Comparison of ENCODE assay signal across 8 cellular contexts in the genomic region with DNA sequence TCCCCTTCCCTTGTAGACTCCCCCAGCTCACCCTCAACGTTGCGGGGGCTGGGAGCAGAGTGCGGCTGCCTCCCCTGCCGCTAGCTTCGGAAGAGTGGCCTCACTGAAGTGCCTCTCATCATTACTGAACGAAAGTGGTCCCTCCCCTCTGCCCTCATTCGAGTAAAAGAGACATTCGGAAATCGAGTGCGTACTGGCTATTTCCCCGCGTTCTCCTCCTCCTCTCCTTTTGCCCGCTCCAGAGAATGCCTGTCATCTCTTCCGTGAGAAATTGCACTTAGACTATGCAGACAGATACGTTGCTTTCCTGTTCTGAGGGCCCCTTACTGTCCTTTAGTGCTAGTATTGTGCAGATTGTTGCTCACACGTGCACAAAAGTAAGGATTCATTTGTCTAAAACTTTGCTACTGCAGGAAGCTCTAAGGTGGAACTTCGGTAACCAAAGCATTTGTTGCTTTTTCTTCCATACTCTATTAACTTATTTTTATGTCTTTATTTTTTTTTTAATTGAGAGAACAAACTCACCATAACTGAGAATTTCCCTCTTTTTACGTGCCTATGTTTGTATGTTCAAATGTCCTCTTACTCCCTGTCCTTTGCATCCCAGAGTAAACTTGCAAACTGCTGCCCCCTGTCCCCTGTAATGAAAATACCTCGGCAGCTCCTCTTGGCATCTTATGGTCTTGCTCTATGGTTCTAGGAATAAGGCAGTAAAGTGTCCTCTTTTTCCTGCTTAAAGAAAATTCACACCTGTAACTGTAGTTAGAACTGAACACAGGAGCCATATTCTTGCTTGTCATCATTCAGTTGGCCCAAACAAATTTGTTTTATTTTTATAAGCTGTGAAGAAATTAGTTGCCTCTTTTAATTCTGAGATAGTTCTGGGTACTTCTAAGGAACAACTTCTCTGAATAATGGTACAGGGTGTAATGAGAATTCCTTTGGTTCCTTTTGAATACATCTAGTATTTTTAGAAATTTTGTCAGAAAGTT. TPM values are rescaled to one million over a fixed set of nuclear protein-coding genes. Genes with fewer than 3 reads are reported as not detected.
A peak's percentile ranks its signal among the peaks of the same experiment; 100 is the strongest.
DNase-seq lines count a peak whose midpoint lies in the region; ATAC-seq and TF ChIP-seq lines count a peak whose summit lies in the region.

No MANE protein-coding gene starts in this region.

- peak overlapping the region; percentile 82 for H3K4me3 ChIP-seq in AG04449 (ENCODE audit: low read depth, low read length)
- H3K4me3 ChIP-seq in left lung: peak overlapping the region; percentile 88 to 97

- H3K4me3 Mint-ChIP-seq in T-helper 2 cell treated with Interferon-gamma antibody and Interleukin-4, amounts not matched to agents 5 μg/mL and 100 μg/mL, for 36 hours: peak overlapping the region; percentile 99

- ATAC-seq in HG02840 (IDR thresholded peaks at IDR 0.05; ENCODE audit: low FRiP score, unreplicated experiment) (peak; percentile 39), left lung (peak; percentile 67)
- ATAC-seq in stimulated activated naive CD8-positive, alpha-beta T cell treated with anti-CD3 and anti-CD28 coated beads, Interleukin-15, Interleukin-2, amounts not matched to agents 100 U/mL and 50 U/mL, for 24 hours: peak; percentile 53

- CTCF ChIA-PET in AG04449 (lab: Yijun Ruan, JAX): interaction anchor here (0.6 to 6.0 kb wide), 26 partner anchors 9 to 291 kb away, joined by 3 to 86 read pairs (median 4); no protein-coding TSS in a partner anchor

- peaks cover 23% of the 10 kb centered on the region for H3K27me3 Mint-ChIP-seq in T-helper 2 cell treated with Interferon-gamma antibody and Interleukin-4, amounts not matched to agents 5 μg/mL and 100 μg/mL, for 36 hours (ENCODE audit: low read depth)

- H3K27ac Mint-ChIP-seq in T-helper 2 cell treated with Interferon-gamma antibody and Interleukin-4, amounts not matched to agents 5 μg/mL and 100 μg/mL, for 36 hours: peak overlapping the region; percentile 94

- no peaks in the 10 kb centered on the region for H3K27me3 ChIP-seq in left lung

- peaks cover 3 to 39% of the 10 kb centered on the region in 2 donors for H3K4me1 ChIP-seq in left lung

- DNase-seq in AG04449 (ENCODE audit: low read depth, low spot score): no peak
- DNase-seq in NCI-H146 (lab: John Stamatoyannopoulos, UW): peak; percentile 86
- DNase-seq in T-helper 2 cell treated with Interferon-gamma antibody and Interleukin-4, amounts not matched to agents 5 μg/mL and 100 μg/mL, for 36 hours (ENCODE audit: low spot score): peak; percentile 28
- DNase-seq in dedifferentiated amniotic fluid mesenchymal stem cell (ENCODE audit: extremely low spot score): peak; percentile 83
- peak in 1 of 2 donors; percentile 48 for DNase-seq in left lung
- DNase-seq in stimulated activated naive CD8-positive, alpha-beta T cell treated with anti-CD3 and anti-CD28 coated beads, Interleukin-15, Interleukin-2, amounts not matched to agents 100 U/mL and 50 U/mL, for 24 hours: peak; percentile 39

- TF ChIP-seq CTCF in AG04449 (IDR thresholded peaks at IDR 0.05; ENCODE audit: insufficient read depth, low read length, missing control alignments) (peak; percentile 72), GM12872 (IDR thresholded peaks at IDR 0.05; ENCODE audit: insufficient read depth, low read depth, low read length) (peak; percentile 59), left lung (IDR thresholded peaks at IDR 0.05) (peak in 1 of 2 donors; percentile 44)

- intact Hi-C loops in left lung (cut with DNase I): no loop called here

- peak overlapping the region; percentile 91 to 96 for H3K27ac ChIP-seq in left lung

- H3K9me3 ChIP-seq in left lung: no peaks in the 10 kb centered on the region

- H3K9me3 Mint-ChIP-seq in T-helper 2 cell treated with Interferon-gamma antibody and Interleukin-4, amounts not matched to agents 5 μg/mL and 100 μg/mL, for 36 hours: no peaks in the 10 kb centered on the region

- H3K36me3 ChIP-seq in left lung: no peaks in the 10 kb centered on the region

- POLR2A ChIA-PET in AG04449 (lab: Yijun Ruan, JAX): interaction anchor here (0.9 to 1.3 kb wide), 3 partner anchors 9 to 46 kb away, joined by 3 read pairs; no protein-coding TSS in a partner anchor

- H3K36me3 Mint-ChIP-seq in T-helper 2 cell treated with Interferon-gamma antibody and Interleukin-4, amounts not matched to agents 5 μg/mL and 100 μg/mL, for 36 hours (ENCODE audit: low read depth): peaks cover 7% of the 10 kb centered on the region

- H3K4me1 Mint-ChIP-seq in T-helper 2 cell treated with Interferon-gamma antibody and Interleukin-4, amounts not matched to agents 5 μg/mL and 100 μg/mL, for 36 hours (ENCODE audit: low read depth): peaks cover 17% of the 10 kb centered on the region

RNA-seq across cellular contexts. Expression of a gene that starts 1.1 kb away (rescaled TPM):
- total RNA-seq in left lung: 10 to 100 TPM; 35.6 to 47.5 TPM
